9 cellular contexts compared by ENCODE assay signal in the genomic region with DNA sequence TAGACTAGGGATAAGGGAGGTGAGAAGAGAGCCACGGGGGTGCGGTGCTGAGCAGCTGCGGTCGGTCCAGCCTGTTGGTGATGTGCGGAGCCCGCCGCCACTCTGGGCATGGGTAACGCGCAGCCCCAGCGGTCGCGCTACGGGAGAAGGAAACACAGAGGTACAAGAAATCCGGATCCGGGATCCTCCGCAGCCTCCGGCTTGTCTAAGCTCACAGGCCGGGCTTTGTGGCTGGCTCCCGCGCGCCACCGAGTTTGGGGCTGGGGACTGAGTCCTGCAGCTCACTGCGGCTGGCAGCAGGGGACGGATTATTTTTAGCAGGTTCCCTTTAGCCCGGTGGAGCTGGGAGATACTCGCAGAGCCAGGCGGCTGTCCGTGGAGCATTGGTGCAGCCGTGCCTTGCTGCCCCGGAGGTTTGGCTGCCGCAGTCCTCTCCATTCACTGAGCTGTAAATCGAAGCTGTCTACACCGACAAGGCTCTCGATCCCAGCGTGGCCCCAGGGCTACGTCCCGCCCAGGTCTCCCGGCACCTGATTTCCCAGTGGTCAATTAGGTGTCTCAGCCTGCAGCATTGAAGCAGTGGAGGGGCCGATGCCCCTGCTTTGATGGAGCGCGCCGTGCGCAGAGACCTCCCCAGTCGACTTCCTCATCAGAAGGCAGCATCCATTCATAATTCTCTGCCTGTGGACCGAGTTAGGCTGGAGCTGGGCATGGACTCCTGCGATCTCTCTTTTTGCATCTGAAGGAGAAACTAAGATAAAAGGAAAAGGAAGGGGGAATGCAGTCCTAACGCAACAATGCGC.
DNase-seq lines count a peak whose midpoint lies in the region; ATAC-seq, FAIRE-seq and TF ChIP-seq lines count a peak whose summit lies in the region.
"Had no signal": no experiment of that assay in that cellular context is flagged by ENCODE, and none has a peak within 500 bp of the region (broad histone marks: within the 10 kb centered on the region; RNA-seq: fewer than 3 reads in every experiment).

No MANE protein-coding gene starts in this region.

- no peaks in the 10 kb centered on the region for H3K9me3 Mint-ChIP-seq in activated CD4-positive, alpha-beta T cell treated with anti-CD3 and anti-CD28 coated beads, Interleukin-2, amount 10 ng/mL, durations not matched to agents 7 days and 5 days

- intact Hi-C loops in lower lobe of right lung (cut with DNase I) (no loop called here), thyroid gland (cut with DNase I) (no loop called here)

- no peak for TF ChIP-seq POLR2A in thyroid gland (IDR thresholded peaks at IDR 0.05)

- H3K9me3 ChIP-seq in lower lobe of right lung: no peaks in the 10 kb centered on the region
- no peaks in the 10 kb centered on the region for H3K9me3 ChIP-seq in thyroid gland

- peak overlapping the region; percentile 67 for H3K4me3 Mint-ChIP-seq in activated CD4-positive, alpha-beta T cell treated with anti-CD3 and anti-CD28 coated beads, Interleukin-2, amount 10 ng/mL, durations not matched to agents 7 days and 5 days

- CTCF ChIA-PET in activated CD4-positive, alpha-beta T cell treated with anti-CD3 and anti-CD28 coated beads, Interleukin-2, amount 10 ng/mL, durations not matched to agents 7 days and 5 days (lab: Charles Lee): interaction anchor here (1.5 kb wide), 1 partner anchor 14 kb away, joined by 4 read pairs; no protein-coding TSS in a partner anchor

- no peak for DNase-seq in activated CD4-positive, alpha-beta T cell treated with anti-CD3 and anti-CD28 coated beads, Interleukin-2, amount 10 ng/mL, durations not matched to agents 7 days and 5 days
- DNase-seq in activated CD4-positive, alpha-beta T cell treated with anti-CD3 and anti-CD28 coated beads for 1 hour: no peak
- no peak for DNase-seq in choroid plexus epithelial cell (ENCODE audit: low read depth)
- DNase-seq in lower lobe of right lung: no peak
- peak; percentile 2 to 8 for DNase-seq in thyroid gland
- DNase-seq in NCI-H2107 (lab: John Stamatoyannopoulos, UW): no peak
- no peak for DNase-seq in activated gamma-delta T cell (lab: John Stamatoyannopoulos, UW)
- no peak for DNase-seq in frontal cortex (ENCODE audit: low spot score in 2 of 2)
- DNase-seq: hippocampal formation had no signal

- H3K4me3 ChIP-seq in choroid plexus epithelial cell (ENCODE audit: low read depth, low read length) (peak overlapping the region; percentile 38), lower lobe of right lung (peak overlapping the region; percentile 27), thyroid gland (replicated peaks in 1 of 3) (peak overlapping the region in 1 of 3 donors; percentile 5)

- FAIRE-seq in frontal cortex (lab: Jason Lieb, UNC): no peak

- H3K36me3 ChIP-seq in lower lobe of right lung: no peaks in the 10 kb centered on the region
- H3K36me3 ChIP-seq in thyroid gland: no peaks in the 10 kb centered on the region

- H3K27me3 Mint-ChIP-seq in activated CD4-positive, alpha-beta T cell treated with anti-CD3 and anti-CD28 coated beads, Interleukin-2, amount 10 ng/mL, durations not matched to agents 7 days and 5 days: peaks cover 4% of the 10 kb centered on the region

- TF ChIP-seq CTCF in choroid plexus epithelial cell (conservative IDR thresholded peaks at IDR 0.05; ENCODE audit: low read depth, low read length) (no peak), lower lobe of right lung (IDR thresholded peaks at IDR 0.05) (no peak), thyroid gland (IDR thresholded peaks at IDR 0.05) (no peak)

- H3K4me1 Mint-ChIP-seq in activated CD4-positive, alpha-beta T cell treated with anti-CD3 and anti-CD28 coated beads, Interleukin-2, amount 10 ng/mL, durations not matched to agents 7 days and 5 days: peaks cover 25% of the 10 kb centered on the region

- H3K4me1 ChIP-seq in lower lobe of right lung (no peaks in the 10 kb centered on the region), thyroid gland (peaks cover 0 to 10% of the 10 kb centered on the region in 2 donors)

- WGBS in thyroid gland, 2 donors: 0% methylated on average over 5 to 6 of the region's 48 CpGs

- peak in 1 of 2 donors; percentile 41 for ATAC-seq in lower lobe of right lung

- H3K27ac ChIP-seq in lower lobe of right lung: no peak overlapping the region
- H3K27ac ChIP-seq in thyroid gland: no peak overlapping the region

- POLR2A ChIA-PET in activated CD4-positive, alpha-beta T cell treated with anti-CD3 and anti-CD28 coated beads, Interleukin-2, amount 10 ng/mL, durations not matched to agents 7 days and 5 days (lab: Charles Lee): no interaction called here

- H3K27me3 ChIP-seq in lower lobe of right lung (ENCODE audit: low read depth): peaks cover 10% of the 10 kb centered on the region
- no peaks in the 10 kb centered on the region for H3K27me3 ChIP-seq in thyroid gland

- H3K36me3 Mint-ChIP-seq in activated CD4-positive, alpha-beta T cell treated with anti-CD3 and anti-CD28 coated beads, Interleukin-2, amount 10 ng/mL, durations not matched to agents 7 days and 5 days (ENCODE audit: low read depth): no peaks in the 10 kb centered on the region

- H3K27ac Mint-ChIP-seq in activated CD4-positive, alpha-beta T cell treated with anti-CD3 and anti-CD28 coated beads, Interleukin-2, amount 10 ng/mL, durations not matched to agents 7 days and 5 days: peak overlapping the region; percentile 57

Comparison
In these comparisons a context has a peak if more than half of its experiments do, and no peak if none do; other contexts are left out.
1. DNase-seq: peak in thyroid gland (2 of 2); none in activated CD4-positive, alpha-beta T cell treated with anti-CD3 and anti-CD28 coated beads, Interleukin-2, amount 10 ng/mL, durations not matched to agents 7 days and 5 days (single experiment), activated CD4-positive, alpha-beta T cell treated with anti-CD3 and anti-CD28 coated beads for 1 hour (single experiment), choroid plexus epithelial cell (single experiment), lower lobe of right lung (single experiment), NCI-H2107 (single experiment), activated gamma-delta T cell (single experiment) and frontal cortex (0 of 2).